Comparison of ENCODE assay signal across 2 cellular contexts in the genomic region with DNA sequence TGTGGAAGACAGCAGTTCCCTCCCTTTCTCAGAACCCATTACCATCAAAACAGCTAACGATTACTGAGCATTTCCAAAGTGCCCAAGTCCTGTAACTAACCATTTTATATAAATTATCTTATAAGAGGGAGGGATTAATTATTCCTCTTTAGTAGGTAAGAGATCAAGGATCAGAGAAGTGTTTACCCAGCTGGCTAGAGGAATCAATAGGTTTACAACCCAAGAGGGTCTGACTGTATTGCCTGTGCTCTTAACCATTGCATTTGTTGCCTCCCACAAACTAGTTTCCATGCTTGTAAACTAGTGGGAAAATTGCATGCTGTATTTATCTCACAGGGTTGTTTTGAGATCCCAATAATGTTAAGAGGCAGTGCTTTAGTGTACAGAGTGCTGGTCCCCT.
TF ChIP-seq lines count a peak whose summit lies in the region.

No MANE protein-coding gene starts in this region.

TF ChIP-seq in GM23338, 12 proteins besides CTCF, POLR2A, EP300 and RAD21 (continued from another document):
- no peak for TF ChIP-seq ZNF331 (CRISPR knock-in tag; IDR thresholded peaks at IDR 0.05; ENCODE audit: low read depth)
- TF ChIP-seq EZH2phosphoT487 (IDR thresholded peaks at IDR 0.05; ENCODE audit: unreplicated experiment): no peak
- TF ChIP-seq, protein P1, sequence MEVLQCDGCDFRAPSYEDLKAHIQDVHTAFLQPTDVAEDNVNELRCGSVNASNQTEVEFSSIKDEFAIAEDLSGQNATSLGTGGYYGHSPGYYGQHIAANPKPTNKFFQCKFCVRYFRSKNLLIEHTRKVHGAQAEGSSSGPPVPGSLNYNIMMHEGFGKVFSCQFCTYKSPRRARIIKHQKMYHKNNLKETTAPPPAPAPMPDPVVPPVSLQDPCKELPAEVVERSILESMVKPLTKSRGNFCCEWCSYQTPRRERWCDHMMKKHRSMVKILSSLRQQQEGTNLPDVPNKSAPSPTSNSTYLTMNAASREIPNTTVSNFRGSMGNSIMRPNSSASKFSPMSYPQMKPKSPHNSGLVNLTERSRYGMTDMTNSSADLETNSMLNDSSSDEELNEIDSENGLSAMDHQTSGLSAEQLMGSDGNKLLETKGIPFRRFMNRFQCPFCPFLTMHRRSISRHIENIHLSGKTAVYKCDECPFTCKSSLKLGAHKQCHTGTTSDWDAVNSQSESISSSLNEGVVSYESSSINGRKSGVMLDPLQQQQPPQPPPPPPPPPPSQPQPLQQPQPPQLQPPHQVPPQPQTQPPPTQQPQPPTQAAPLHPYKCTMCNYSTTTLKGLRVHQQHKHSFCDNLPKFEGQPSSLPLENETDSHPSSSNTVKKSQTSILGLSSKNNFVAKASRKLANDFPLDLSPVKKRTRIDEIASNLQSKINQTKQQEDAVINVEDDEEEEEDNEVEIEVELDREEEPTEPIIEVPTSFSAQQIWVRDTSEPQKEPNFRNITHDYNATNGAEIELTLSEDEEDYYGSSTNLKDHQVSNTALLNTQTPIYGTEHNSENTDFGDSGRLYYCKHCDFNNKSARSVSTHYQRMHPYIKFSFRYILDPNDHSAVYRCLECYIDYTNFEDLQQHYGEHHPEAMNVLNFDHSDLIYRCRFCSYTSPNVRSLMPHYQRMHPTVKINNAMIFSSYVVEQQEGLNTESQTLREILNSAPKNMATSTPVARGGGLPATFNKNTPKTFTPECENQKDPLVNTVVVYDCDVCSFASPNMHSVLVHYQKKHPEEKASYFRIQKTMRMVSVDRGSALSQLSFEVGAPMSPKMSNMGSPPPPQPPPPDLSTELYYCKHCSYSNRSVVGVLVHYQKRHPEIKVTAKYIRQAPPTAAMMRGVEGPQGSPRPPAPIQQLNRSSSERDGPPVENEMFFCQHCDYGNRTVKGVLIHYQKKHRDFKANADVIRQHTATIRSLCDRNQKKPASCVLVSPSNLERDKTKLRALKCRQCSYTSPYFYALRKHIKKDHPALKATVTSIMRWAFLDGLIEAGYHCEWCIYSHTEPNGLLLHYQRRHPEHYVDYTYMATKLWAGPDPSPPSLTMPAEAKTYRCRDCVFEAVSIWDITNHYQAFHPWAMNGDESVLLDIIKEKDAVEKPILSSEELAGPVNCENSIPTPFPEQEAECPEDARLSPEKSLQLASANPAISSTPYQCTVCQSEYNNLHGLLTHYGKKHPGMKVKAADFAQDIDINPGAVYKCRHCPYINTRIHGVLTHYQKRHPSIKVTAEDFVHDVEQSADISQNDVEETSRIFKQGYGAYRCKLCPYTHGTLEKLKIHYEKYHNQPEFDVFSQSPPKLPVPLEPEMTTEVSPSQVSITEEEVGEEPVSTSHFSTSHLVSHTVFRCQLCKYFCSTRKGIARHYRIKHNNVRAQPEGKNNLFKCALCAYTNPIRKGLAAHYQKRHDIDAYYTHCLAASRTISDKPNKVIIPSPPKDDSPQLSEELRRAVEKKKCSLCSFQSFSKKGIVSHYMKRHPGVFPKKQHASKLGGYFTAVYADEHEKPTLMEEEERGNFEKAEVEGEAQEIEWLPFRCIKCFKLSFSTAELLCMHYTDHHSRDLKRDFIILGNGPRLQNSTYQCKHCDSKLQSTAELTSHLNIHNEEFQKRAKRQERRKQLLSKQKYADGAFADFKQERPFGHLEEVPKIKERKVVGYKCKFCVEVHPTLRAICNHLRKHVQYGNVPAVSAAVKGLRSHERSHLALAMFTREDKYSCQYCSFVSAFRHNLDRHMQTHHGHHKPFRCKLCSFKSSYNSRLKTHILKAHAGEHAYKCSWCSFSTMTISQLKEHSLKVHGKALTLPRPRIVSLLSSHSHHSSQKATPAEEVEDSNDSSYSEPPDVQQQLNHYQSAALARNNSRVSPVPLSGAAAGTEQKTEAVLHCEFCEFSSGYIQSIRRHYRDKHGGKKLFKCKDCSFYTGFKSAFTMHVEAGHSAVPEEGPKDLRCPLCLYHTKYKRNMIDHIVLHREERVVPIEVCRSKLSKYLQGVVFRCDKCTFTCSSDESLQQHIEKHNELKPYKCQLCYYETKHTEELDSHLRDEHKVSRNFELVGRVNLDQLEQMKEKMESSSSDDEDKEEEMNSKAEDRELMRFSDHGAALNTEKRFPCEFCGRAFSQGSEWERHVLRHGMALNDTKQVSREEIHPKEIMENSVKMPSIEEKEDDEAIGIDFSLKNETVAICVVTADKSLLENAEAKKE (CRISPR knock-in tag; IDR thresholded peaks at IDR 0.05): no peak

TF ChIP-seq in SK-N-SH, 30 proteins besides CTCF, POLR2A, EP300 and RAD21 (continued from another document):
- TF ChIP-seq GABPA (IDR thresholded peaks at IDR 0.05; ENCODE audit: low read depth) (no peak), RFX5 (IDR thresholded peaks at IDR 0.05; ENCODE audit: low read length) (no peak), ELF1 (IDR thresholded peaks at IDR 0.05) (no peak), TAF1 (IDR thresholded peaks at IDR 0.05; ENCODE audit: borderline replicate concordance, low read depth, low read length) (no peak), TCF12 (IDR thresholded peaks at IDR 0.05) (no peak), MEF2A (IDR thresholded peaks at IDR 0.05; ENCODE audit: borderline replicate concordance, low read depth) (no peak)
